ENCODE assay signal across 1 cellular context in genomic region chr9:135708164-135708563, GRCh38.
A peak's percentile ranks its signal among the peaks of the same experiment; 100 is the strongest.
TF ChIP-seq lines count a peak whose summit lies in the region.

No MANE protein-coding gene starts in this region.

TF ChIP-seq in HepG2, 621 proteins besides CTCF, POLR2A, EP300 and RAD21:
- TF ChIP-seq NFKB2 (CRISPR knock-in tag; IDR thresholded peaks at IDR 0.05; ENCODE audit: borderline replicate concordance) = no peak
- TF ChIP-seq RARG (CRISPR knock-in tag; IDR thresholded peaks at IDR 0.05; ENCODE audit: low read depth) = no peak
- TF ChIP-seq ZNF207 (IDR thresholded peaks at IDR 0.05; ENCODE audit: borderline replicate concordance) = no peak
- TF ChIP-seq MNT (IDR thresholded peaks at IDR 0.05) = peak; percentile 95
- TF ChIP-seq TMF1 (CRISPR knock-in tag; IDR thresholded peaks at IDR 0.05; ENCODE audit: low read depth) = no peak
